In genomic region chr1:156086256-156086662, GRCh38 we compare ENCODE assay signal across 1 cellular context.
TF ChIP-seq lines count a peak whose summit lies in the region.

No MANE protein-coding gene starts in this region.

TF ChIP-seq in H1, 55 proteins besides CTCF, POLR2A, EP300 and RAD21:
- 0 out of 2 replicates have a peak, but pooled peaks have one; percentile 44 for TF ChIP-seq TEAD4 (IDR thresholded peaks at IDR 0.05; ENCODE audit: low read depth, low read length)
- TF ChIP-seq TAF1 (IDR thresholded peaks at IDR 0.05; ENCODE audit: low read depth, low read length) = 0 out of 2 replicates have a peak, but pooled peaks have one; percentile 18
- TF ChIP-seq JUND (IDR thresholded peaks at IDR 0.05; ENCODE audit: low read length) = peak; percentile 40; the same call in 1 of the 2 replicates
- TF ChIP-seq CHD7 (IDR thresholded peaks at IDR 0.05; ENCODE audit: insufficient replicate concordance, low read length) = no peak
- no peak for TF ChIP-seq BACH1 (IDR thresholded peaks at IDR 0.05; ENCODE audit: low read length)
